Comparison of ENCODE assay signal across 11 cellular contexts in genomic region chr1:77687519-77687906, GRCh38. TPM values are rescaled to one million over a fixed set of nuclear protein-coding genes. Genes with fewer than 3 reads are reported as not detected.
A peak's percentile ranks its signal among the peaks of the same experiment; 100 is the strongest.
DNase-seq lines count a peak whose midpoint lies in the region; ATAC-seq and TF ChIP-seq lines count a peak whose summit lies in the region.
"Had no signal": no experiment of that assay in that cellular context is flagged by ENCODE, and none has a peak within 500 bp of the region (broad histone marks: within the 10 kb centered on the region; RNA-seq: fewer than 3 reads in every experiment).

No MANE protein-coding gene starts in this region.

- no peak overlapping the region for H3K4me3 ChIP-seq in GM12875 (ENCODE audit: low read depth, low read length)
- peak overlapping the region in 9 of 12 donors; percentile 5 to 56 (median 32) for H3K4me3 ChIP-seq in heart left ventricle
- H3K4me3 ChIP-seq in trophoblast cell (ENCODE audit: low read depth, low read length), result no peak overlapping the region
- H3K4me3 ChIP-seq: SJSA1 had no signal

- DNase-seq in activated CD4-positive, alpha-beta T cell treated with anti-CD3 and anti-CD28 coated beads, Interleukin-2, amount 50 U/mL, for 48 hours, result peak; percentile 20 to 40
- peak in 2 of 5 donors; percentile 19 to 44 for DNase-seq in heart left ventricle
- peak; percentile 31 to 39 for DNase-seq in trophoblast cell
- DNase-seq in NCI-H2171 (lab: John Stamatoyannopoulos, UW), result no peak
- DNase-seq in pons (ENCODE audit: low spot score), result no peak
- DNase-seq in HFFc6, result no peak
- DNase-seq: effector memory CD4-positive, alpha-beta T cell; stimulated activated CD4-positive, alpha-beta T cell treated with anti-CD3 and anti-CD28 coated beads, Interleukin-1b, Interleukin-23, amount 100 ng/mL, for 48 hours had no signal

- no peak for TF ChIP-seq POLR2A in heart left ventricle (IDR thresholded peaks at IDR 0.05)

- H4K8ac ChIP-seq in trophoblast cell (ENCODE audit: low read depth, low read length), result peak overlapping the region; percentile 88

- no peak overlapping the region for H3K27ac ChIP-seq in heart left ventricle
- H3K27ac ChIP-seq in trophoblast cell (ENCODE audit: low read depth, low read length), result no peak overlapping the region
- H3K27ac ChIP-seq: SJSA1 had no signal

- H3K27ac Mint-ChIP-seq in HFFc6, result no peak overlapping the region

- no peak overlapping the region for H2AK5ac ChIP-seq in trophoblast cell (ENCODE audit: low read length)

- no peak overlapping the region for H3K14ac ChIP-seq in trophoblast cell (ENCODE audit: low read length)

- H3K9me3 Mint-ChIP-seq in HFFc6, result no peaks in the 10 kb centered on the region

- no peak overlapping the region for H3K23ac ChIP-seq in trophoblast cell (ENCODE audit: low read length)

- H4K91ac ChIP-seq in trophoblast cell (ENCODE audit: low read depth, low read length), result peak overlapping the region; percentile 59

- H2AFZ ChIP-seq in trophoblast cell (ENCODE audit: insufficient read depth, low read length, poor library complexity), result no peak overlapping the region

- H3K4ac ChIP-seq in trophoblast cell (ENCODE audit: low read depth, low read length), result no peak overlapping the region

- H3K9ac ChIP-seq in trophoblast cell (ENCODE audit: low read length), result no peak overlapping the region

- TF ChIP-seq CTCF in GM12875 (IDR thresholded peaks at IDR 0.05; ENCODE audit: borderline replicate concordance, insufficient read depth, low read depth, low read length), result peak; percentile 28
- peak in 3 of 12 donors; percentile 19 to 43 (median 24) for TF ChIP-seq CTCF in heart left ventricle (IDR thresholded peaks at IDR 0.05)
- no peak; the same call in 1 of the 2 replicates for TF ChIP-seq CTCF in HFFc6 (IDR thresholded peaks at IDR 0.05)

- no peaks in the 10 kb centered on the region; the same call in 1 of the 2 replicates for H3K27me3 Mint-ChIP-seq in HFFc6 (ENCODE audit: insufficient read depth)

- H3K9me3 ChIP-seq in heart left ventricle (no peaks in the 10 kb centered on the region), trophoblast cell (ENCODE audit: insufficient read depth, low read depth, low read length) (no peaks in the 10 kb centered on the region)
- H3K9me3 ChIP-seq: SJSA1 had no signal

- peaks cover 0 to 18% (median 8%) of the 10 kb centered on the region in 9 donors for H3K36me3 ChIP-seq in heart left ventricle
- H3K36me3 ChIP-seq in trophoblast cell (ENCODE audit: control insufficient read depth in 1 of 2, insufficient read depth in 2 of 2, low read length in 2 of 2), result no peaks in the 10 kb centered on the region

- ATAC-seq in heart left ventricle (no peak), GM21737 (IDR thresholded peaks at IDR 0.05; ENCODE audit: unreplicated experiment) (no peak)

- intact Hi-C loops in heart left ventricle (cut with DNase I), result loop anchor here in 6 of 10 donors (10.0 kb wide), 5 partner anchors 103 to 543 kb away; no protein-coding TSS in a partner anchor

- H3K4me1 ChIP-seq in heart left ventricle (peaks cover 0 to 14% (median 9%) of the 10 kb centered on the region in 12 donors), trophoblast cell (ENCODE audit: control insufficient read depth in 1 of 2, insufficient read depth in 2 of 2, low read length in 2 of 2) (no peaks in the 10 kb centered on the region)

- peaks cover 12% of the 10 kb centered on the region for H3K79me1 ChIP-seq in trophoblast cell (ENCODE audit: low read length)

- 30 to 63% (median 41%) methylated on average over 14 to 21 of the region's 21 CpGs for WGBS in heart left ventricle, 4 donors
- no CpG with 5 or more reads among the region's 21 CpGs for whole genome bisulfite sequencing in trophoblast cell (ENCODE audit: extremely low coverage, insufficient coverage, insufficient read length)

- H4K12ac ChIP-seq in trophoblast cell (ENCODE audit: low read depth, low read length), result peak overlapping the region; percentile 89

- H3K18ac ChIP-seq in trophoblast cell (ENCODE audit: low read length), result no peak overlapping the region

- no peak overlapping the region for H2BK5ac ChIP-seq in trophoblast cell (ENCODE audit: low read depth, low read length, poor library complexity)

- H3K4me1 Mint-ChIP-seq in HFFc6 (ENCODE audit: low read depth), result peaks cover 25% of the 10 kb centered on the region

- H2BK12ac ChIP-seq in trophoblast cell (ENCODE audit: low read length), result no peak overlapping the region

- no peak overlapping the region for H3K4me3 Mint-ChIP-seq in HFFc6

- H3K27me3 ChIP-seq in heart left ventricle (no peaks in the 10 kb centered on the region), trophoblast cell (ENCODE audit: insufficient read depth, low read length) (no peaks in the 10 kb centered on the region)
- H3K27me3 ChIP-seq: SJSA1 had no signal

- H2BK120ac ChIP-seq in trophoblast cell (ENCODE audit: insufficient read depth, low read length, poor library complexity), result no peak overlapping the region

- H3K79me2 ChIP-seq in trophoblast cell (ENCODE audit: control insufficient read depth, insufficient read depth, low read length, poor library complexity), result peaks cover 5% of the 10 kb centered on the region

- peak overlapping the region; percentile 32 for H3K4me2 ChIP-seq in trophoblast cell (ENCODE audit: low read length)

- H3K36me3 Mint-ChIP-seq in HFFc6 (ENCODE audit: low read depth), result peaks cover 22% of the 10 kb centered on the region

RNA-seq across cellular contexts. Expression of gene ZZZ3, which starts 5.1 kb away (rescaled TPM):
- total RNA-seq in heart left ventricle, result 10 to 100 TPM; 26.2 to 45.1 (median 31.1) TPM
- 10 to 100 TPM in 1 of 2 donors, 1 to 10 TPM in 1; 7.0 to 12.7 TPM for polyA plus RNA-seq in heart left ventricle
- 18.2 and 20.1 TPM in 2 replicates for polyA plus RNA-seq in trophoblast cell (2013)
- total RNA-seq in HFFc6 (2021; fragmentation: NEBNext Ultra II Directional; extraction: Animal tissue kit (Norgen Biotek cat#: 25700)), result 10 to 100 TPM; 41.8 to 47.8 (median 46.0) TPM

Comparison
In these comparisons a context has a peak if more than half of its experiments do, and no peak if none do; other contexts are left out.
1. H3K4me3 ChIP-seq: peak in heart left ventricle (9 of 12); none in GM12875 (single experiment) and trophoblast cell (single experiment).
2. DNase-seq: peak in activated CD4-positive, alpha-beta T cell treated with anti-CD3 and anti-CD28 coated beads, Interleukin-2, amount 50 U/mL, for 48 hours (2 of 2) and trophoblast cell (2 of 2); none in NCI-H2171 (single experiment), pons (single experiment) and HFFc6 (single experiment).